In genomic region chr17:46842835-46843234, GRCh38 we compare ENCODE assay signal across 11 cellular contexts. TPM values are rescaled to one million over a fixed set of nuclear protein-coding genes. Genes with fewer than 3 reads are reported as not detected.
A peak's percentile ranks its signal among the peaks of the same experiment; 100 is the strongest.
DNase-seq lines count a peak whose midpoint lies in the region; TF ChIP-seq lines count a peak whose summit lies in the region.
"Had no signal": no experiment of that assay in that cellular context is flagged by ENCODE, and none has a peak within 500 bp of the region (broad histone marks: within the 10 kb centered on the region; RNA-seq: fewer than 3 reads in every experiment).

No MANE protein-coding gene starts in this region.

- CTCF ChIA-PET in Calu3 (lab: Charles Lee), result interaction anchor here (0.8 kb wide), 1 partner anchor 10 kb away, joined by 4 read pairs; no protein-coding TSS in a partner anchor

- H3K4me1 Mint-ChIP-seq in Calu3 (ENCODE audit: low read depth, unreplicated experiment) (peaks cover 8% of the 10 kb centered on the region), neural progenitor cell (peaks cover 4% of the 10 kb centered on the region)

- H3K4me3 ChIP-seq in HFF-Myc (replicated peaks; ENCODE audit: low read depth, low read length) (no peak overlapping the region), brain microvascular endothelial cell (ENCODE audit: low read depth, low read length) (no peak overlapping the region), neural progenitor cell (no peak overlapping the region)
- H3K4me3 ChIP-seq: gastrocnemius medialis had no signal

- no peak for DNase-seq in Calu3
- no peak for DNase-seq in HFF-Myc (ENCODE audit: extremely low read depth, low read depth)
- DNase-seq in brain microvascular endothelial cell, result no peak
- no peak for DNase-seq in neural progenitor cell (ENCODE audit: low spot score)
- no peak for DNase-seq in COLO668 (lab: John Stamatoyannopoulos, UW; ENCODE audit: unreplicated experiment)
- DNase-seq in NCI-H446 (lab: John Stamatoyannopoulos, UW), result no peak
- no peak for DNase-seq in NCI-H187 treated with DMSO at 0.1 percent for 48 hours (lab: John Stamatoyannopoulos, UW)
- DNase-seq: anterior cingulate cortex, gastrocnemius medialis, midbrain had no signal

- no peaks in the 10 kb centered on the region for H3F3A ChIP-seq in neural progenitor cell (ENCODE audit: low read depth)

- in situ Hi-C loops in brain microvascular endothelial cell (cut with HindIII; ENCODE audit: low pct_ligation_motif_present, low sequenced_read_pairs), result no loop called here

- intact Hi-C loops in Calu3 (cut with micrococcal nuclease; ENCODE audit: unreplicated experiment), result loop anchor here (2.0 kb wide), 1 partner anchor 98 kb away; no protein-coding TSS in a partner anchor

- no peaks in the 10 kb centered on the region for H3K79me2 ChIP-seq in neural progenitor cell (ENCODE audit: low read depth)

- no peaks in the 10 kb centered on the region for H4K20me1 ChIP-seq in neural progenitor cell (ENCODE audit: low read depth)

- no peaks in the 10 kb centered on the region for H3K36me3 Mint-ChIP-seq in Calu3 (ENCODE audit: insufficient read depth, unreplicated experiment)
- peaks cover 8% of the 10 kb centered on the region for H3K36me3 Mint-ChIP-seq in neural progenitor cell

- H3K36me3 ChIP-seq in brain microvascular endothelial cell (replicated peaks), result no peaks in the 10 kb centered on the region
- H3K36me3 ChIP-seq in neural progenitor cell, result no peaks in the 10 kb centered on the region
- H3K36me3 ChIP-seq: gastrocnemius medialis had no signal

- H3K9me3 Mint-ChIP-seq in Calu3 (ENCODE audit: low read depth, unreplicated experiment) (peaks cover 6% of the 10 kb centered on the region), neural progenitor cell (peaks cover 21% of the 10 kb centered on the region)

- TF ChIP-seq CTCF in Calu3 (IDR thresholded peaks at IDR 0.05; ENCODE audit: unreplicated experiment) (peak; percentile 88), HFF-Myc (IDR thresholded peaks at IDR 0.05; ENCODE audit: low read depth, low read length, missing control alignments) (peak; percentile 58), brain microvascular endothelial cell (IDR thresholded peaks at IDR 0.05; ENCODE audit: low read depth, low read length, missing control alignments) (peak; percentile 73), neural progenitor cell (IDR thresholded peaks at IDR 0.05) (peak; percentile 60)

- H3K9me3 ChIP-seq in neural progenitor cell (ENCODE audit: low read depth), result no peaks in the 10 kb centered on the region
- H3K9me3 ChIP-seq: gastrocnemius medialis had no signal

- H3K27ac ChIP-seq in brain microvascular endothelial cell, result no peak overlapping the region
- no peak overlapping the region for H3K27ac ChIP-seq in neural progenitor cell
- H3K27ac ChIP-seq: gastrocnemius medialis had no signal

- peaks cover 13% of the 10 kb centered on the region for H3K27me3 ChIP-seq in brain microvascular endothelial cell (replicated peaks)
- H3K27me3 ChIP-seq in neural progenitor cell, result peaks cover 52% of the 10 kb centered on the region

- no TSS peak for BruUV-seq in Calu3 (replicated peaks; lab: Mats Ljungman, UMichigan)

- no peak overlapping the region for H2AFZ ChIP-seq in neural progenitor cell (replicated peaks)

- no peaks in the 10 kb centered on the region for H3K4me1 ChIP-seq in neural progenitor cell
- H3K4me1 ChIP-seq: gastrocnemius medialis had no signal

- H3K4me2 ChIP-seq in neural progenitor cell, result no peak overlapping the region

- H3K27ac Mint-ChIP-seq in Calu3 (ENCODE audit: unreplicated experiment) (no peak overlapping the region), neural progenitor cell (no peak overlapping the region)

- H3K27me3 Mint-ChIP-seq in Calu3 (ENCODE audit: unreplicated experiment) (peaks cover 91% of the 10 kb centered on the region), neural progenitor cell (ENCODE audit: insufficient read depth, low read depth) (peaks cover 45% of the 10 kb centered on the region)

- H3K4me3 Mint-ChIP-seq in Calu3 (ENCODE audit: low read depth, unreplicated experiment) (no peak overlapping the region), neural progenitor cell (no peak overlapping the region)
- H3K4me3 Mint-ChIP-seq: stimulated activated naive CD8-positive, alpha-beta T cell treated with anti-CD3 and anti-CD28 coated beads, Interleukin-15, amount 100 ng/mL, for 72 hours had no signal

- no peak overlapping the region for H3K9ac ChIP-seq in neural progenitor cell

RNA-seq across cellular contexts. Expression of gene WNT9B, which starts 8.5 kb away (rescaled TPM):
- total RNA-seq in Calu3 (2022) (not detected in 2 replicates), neural progenitor cell (ENCODE audit: low replicate concordance) (0.12 TPM in 1 of 2 replicates, not detected in the other)

RNA-seq across cellular contexts. Expression of gene WNT3, which starts 24.3 kb away (rescaled TPM):
- total RNA-seq in Calu3 (2022) (5.2 and 6.1 TPM in 2 replicates), neural progenitor cell (ENCODE audit: low replicate concordance) (1.1 and 1.7 TPM in 2 replicates)
